In genomic region chr3:149575213-149575961, GRCh38 we compare ENCODE assay signal across 1 cellular context.
A peak's percentile ranks its signal among the peaks of the same experiment; 100 is the strongest.
TF ChIP-seq lines count a peak whose summit lies in the region.

No MANE protein-coding gene starts in this region.

TF ChIP-seq in HEK293, 187 proteins besides CTCF, POLR2A, EP300 and RAD21 (continued from another document and continues in another):
- TF ChIP-seq ZSCAN18 (tag by site-specific recombination; IDR thresholded peaks at IDR 0.05), result no peak
- no peak for TF ChIP-seq ZNF292 (tag by site-specific recombination; IDR thresholded peaks at IDR 0.05; ENCODE audit: borderline replicate concordance, low read depth)
- TF ChIP-seq, protein P1, sequence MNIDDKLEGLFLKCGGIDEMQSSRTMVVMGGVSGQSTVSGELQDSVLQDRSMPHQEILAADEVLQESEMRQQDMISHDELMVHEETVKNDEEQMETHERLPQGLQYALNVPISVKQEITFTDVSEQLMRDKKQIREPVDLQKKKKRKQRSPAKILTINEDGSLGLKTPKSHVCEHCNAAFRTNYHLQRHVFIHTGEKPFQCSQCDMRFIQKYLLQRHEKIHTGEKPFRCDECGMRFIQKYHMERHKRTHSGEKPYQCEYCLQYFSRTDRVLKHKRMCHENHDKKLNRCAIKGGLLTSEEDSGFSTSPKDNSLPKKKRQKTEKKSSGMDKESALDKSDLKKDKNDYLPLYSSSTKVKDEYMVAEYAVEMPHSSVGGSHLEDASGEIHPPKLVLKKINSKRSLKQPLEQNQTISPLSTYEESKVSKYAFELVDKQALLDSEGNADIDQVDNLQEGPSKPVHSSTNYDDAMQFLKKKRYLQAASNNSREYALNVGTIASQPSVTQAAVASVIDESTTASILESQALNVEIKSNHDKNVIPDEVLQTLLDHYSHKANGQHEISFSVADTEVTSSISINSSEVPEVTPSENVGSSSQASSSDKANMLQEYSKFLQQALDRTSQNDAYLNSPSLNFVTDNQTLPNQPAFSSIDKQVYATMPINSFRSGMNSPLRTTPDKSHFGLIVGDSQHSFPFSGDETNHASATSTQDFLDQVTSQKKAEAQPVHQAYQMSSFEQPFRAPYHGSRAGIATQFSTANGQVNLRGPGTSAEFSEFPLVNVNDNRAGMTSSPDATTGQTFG (tag by site-specific recombination; IDR thresholded peaks at IDR 0.05; ENCODE audit: borderline replicate concordance), result no peak
- TF ChIP-seq SCRT2 (tag by site-specific recombination; IDR thresholded peaks at IDR 0.05), result no peak
- TF ChIP-seq ZNF221 (tag by site-specific recombination; IDR thresholded peaks at IDR 0.05; ENCODE audit: borderline replicate concordance), result no peak
- no peak for TF ChIP-seq ZNF248 (tag by site-specific recombination; IDR thresholded peaks at IDR 0.05)
- TF ChIP-seq, protein P2, sequence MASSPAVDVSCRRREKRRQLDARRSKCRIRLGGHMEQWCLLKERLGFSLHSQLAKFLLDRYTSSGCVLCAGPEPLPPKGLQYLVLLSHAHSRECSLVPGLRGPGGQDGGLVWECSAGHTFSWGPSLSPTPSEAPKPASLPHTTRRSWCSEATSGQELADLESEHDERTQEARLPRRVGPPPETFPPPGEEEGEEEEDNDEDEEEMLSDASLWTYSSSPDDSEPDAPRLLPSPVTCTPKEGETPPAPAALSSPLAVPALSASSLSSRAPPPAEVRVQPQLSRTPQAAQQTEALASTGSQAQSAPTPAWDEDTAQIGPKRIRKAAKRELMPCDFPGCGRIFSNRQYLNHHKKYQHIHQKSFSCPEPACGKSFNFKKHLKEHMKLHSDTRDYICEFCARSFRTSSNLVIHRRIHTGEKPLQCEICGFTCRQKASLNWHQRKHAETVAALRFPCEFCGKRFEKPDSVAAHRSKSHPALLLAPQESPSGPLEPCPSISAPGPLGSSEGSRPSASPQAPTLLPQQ (tag by site-specific recombination; IDR thresholded peaks at IDR 0.05), result peak; percentile 59; the same call in 1 of the 2 replicates
- no peak for TF ChIP-seq ZBTB7A (tag by site-specific recombination; IDR thresholded peaks at IDR 0.05; ENCODE audit: low read depth)
- TF ChIP-seq ZNF48 (tag by site-specific recombination; IDR thresholded peaks at IDR 0.05), result no peak
- TF ChIP-seq ZNF112 (tag by site-specific recombination; IDR thresholded peaks at IDR 0.05), result no peak
- TF ChIP-seq ZNF37A (tag by site-specific recombination; IDR thresholded peaks at IDR 0.05), result no peak
- no peak for TF ChIP-seq SALL2 (tag by site-specific recombination; IDR thresholded peaks at IDR 0.05; ENCODE audit: borderline replicate concordance)
- TF ChIP-seq ZNF521 (tag by site-specific recombination; IDR thresholded peaks at IDR 0.05), result no peak
- TF ChIP-seq, protein P3, sequence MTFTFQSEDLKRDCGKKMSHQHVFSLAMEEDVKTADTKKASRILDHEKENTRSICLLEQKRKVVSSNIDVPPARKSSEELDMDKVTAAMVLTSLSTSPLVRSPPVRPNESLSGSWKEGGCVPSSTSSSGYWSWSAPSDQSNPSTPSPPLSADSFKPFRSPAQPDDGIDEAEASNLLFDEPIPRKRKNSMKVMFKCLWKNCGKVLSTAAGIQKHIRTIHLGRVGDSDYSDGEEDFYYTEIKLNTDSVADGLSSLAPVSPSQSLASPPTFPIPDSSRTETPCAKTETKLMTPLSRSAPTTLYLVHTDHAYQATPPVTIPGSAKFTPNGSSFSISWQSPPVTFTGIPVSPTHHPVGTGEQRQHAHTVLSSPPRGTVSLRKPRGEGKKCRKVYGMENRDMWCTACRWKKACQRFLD (tag by site-specific recombination; IDR thresholded peaks at IDR 0.05), result no peak
- no peak for TF ChIP-seq ZNF658 (tag by site-specific recombination; IDR thresholded peaks at IDR 0.05)
- no peak for TF ChIP-seq TRIM28 (IDR thresholded peaks at IDR 0.05; ENCODE audit: borderline replicate concordance, low read length)
- TF ChIP-seq ZNF26 (tag by site-specific recombination; IDR thresholded peaks at IDR 0.05), result no peak
- TF ChIP-seq OSR2 (tag by site-specific recombination; IDR thresholded peaks at IDR 0.05), result peak; percentile 96
- no peak for TF ChIP-seq ZNF747 (tag by site-specific recombination; IDR thresholded peaks at IDR 0.05)
- TF ChIP-seq ZNF132 (tag by site-specific recombination; IDR thresholded peaks at IDR 0.05; ENCODE audit: borderline replicate concordance), result no peak
- no peak for TF ChIP-seq ZNF664 (tag by site-specific recombination; IDR thresholded peaks at IDR 0.05)
- TF ChIP-seq ZNF629 (tag by site-specific recombination; IDR thresholded peaks at IDR 0.05), result peak; percentile 15
- TF ChIP-seq ZNF121 (tag by site-specific recombination; IDR thresholded peaks at IDR 0.05), result no peak
- TF ChIP-seq, protein P4, sequence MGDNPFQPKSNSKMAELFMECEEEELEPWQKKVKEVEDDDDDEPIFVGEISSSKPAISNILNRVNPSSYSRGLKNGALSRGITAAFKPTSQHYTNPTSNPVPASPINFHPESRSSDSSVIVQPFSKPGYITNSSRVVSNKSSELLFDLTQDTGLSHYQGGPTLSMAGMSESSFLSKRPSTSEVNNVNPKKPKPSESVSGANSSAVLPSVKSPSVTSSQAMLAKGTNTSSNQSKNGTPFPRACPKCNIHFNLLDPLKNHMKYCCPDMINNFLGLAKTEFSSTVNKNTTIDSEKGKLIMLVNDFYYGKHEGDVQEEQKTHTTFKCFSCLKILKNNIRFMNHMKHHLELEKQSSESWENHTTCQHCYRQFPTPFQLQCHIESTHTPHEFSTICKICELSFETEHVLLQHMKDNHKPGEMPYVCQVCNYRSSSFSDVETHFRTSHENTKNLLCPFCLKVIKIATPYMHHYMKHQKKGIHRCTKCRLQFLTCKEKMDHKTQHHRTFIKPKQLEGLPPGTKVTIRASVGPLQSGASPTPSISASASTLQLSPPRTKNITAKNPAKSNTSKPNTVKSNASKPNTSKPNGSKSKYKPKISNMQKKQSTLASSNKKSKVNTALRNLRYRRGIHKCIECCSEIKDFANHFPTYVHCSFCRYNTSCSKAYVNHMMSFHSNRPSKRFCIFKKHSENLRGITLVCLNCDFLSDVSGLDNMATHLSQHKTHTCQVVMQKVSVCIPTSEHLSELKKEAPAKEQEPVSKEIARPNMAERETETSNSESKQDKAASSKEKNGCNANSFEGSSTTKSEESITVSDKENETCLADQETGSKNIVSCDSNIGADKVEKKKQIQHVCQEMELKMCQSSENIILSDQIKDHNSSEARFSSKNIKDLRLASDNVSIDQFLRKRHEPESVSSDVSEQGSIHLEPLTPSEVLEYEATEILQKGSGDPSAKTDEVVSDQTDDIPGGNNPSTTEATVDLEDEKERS (tag by site-specific recombination; IDR thresholded peaks at IDR 0.05), result no peak
- no peak for TF ChIP-seq ZNF555 (tag by site-specific recombination; conservative IDR thresholded peaks at IDR 0.05)
- no peak for TF ChIP-seq ZXDB (tag by site-specific recombination; IDR thresholded peaks at IDR 0.05)
- TF ChIP-seq ZBTB1 (tag by site-specific recombination; IDR thresholded peaks at IDR 0.05), result no peak
- TF ChIP-seq ZNF560 (tag by site-specific recombination; IDR thresholded peaks at IDR 0.05; ENCODE audit: borderline replicate concordance), result no peak
- peak; percentile 43; the same call in 1 of the 2 replicates for TF ChIP-seq GLIS1 (tag by site-specific recombination; IDR thresholded peaks at IDR 0.05)
- no peak for TF ChIP-seq ZNF211 (tag by site-specific recombination; IDR thresholded peaks at IDR 0.05; ENCODE audit: low read depth)
- TF ChIP-seq ZNF544 (tag by site-specific recombination; IDR thresholded peaks at IDR 0.05), result no peak
- TF ChIP-seq HOXC10 (CRISPR knock-in tag; IDR thresholded peaks at IDR 0.05), result no peak
- TF ChIP-seq ZFHX2 (tag by site-specific recombination; conservative IDR thresholded peaks at IDR 0.05), result no peak
- TF ChIP-seq GFI1B (tag by site-specific recombination; IDR thresholded peaks at IDR 0.05), result no peak
- TF ChIP-seq ZNF394 (tag by site-specific recombination; IDR thresholded peaks at IDR 0.05; ENCODE audit: borderline replicate concordance), result no peak
- no peak for TF ChIP-seq ZNF302 (tag by site-specific recombination; IDR thresholded peaks at IDR 0.05; ENCODE audit: low read depth)
- TF ChIP-seq ZNF585B (tag by site-specific recombination; IDR thresholded peaks at IDR 0.05), result no peak
- TF ChIP-seq ZBTB6 (tag by site-specific recombination; IDR thresholded peaks at IDR 0.05), result no peak
- no peak for TF ChIP-seq ZNF843 (tag by site-specific recombination; IDR thresholded peaks at IDR 0.05)
- TF ChIP-seq ZFP41 (tag by site-specific recombination; IDR thresholded peaks at IDR 0.05; ENCODE audit: borderline replicate concordance), result no peak
- peak; percentile 46; the same call in 1 of the 2 replicates for TF ChIP-seq KLF17 (tag by site-specific recombination; IDR thresholded peaks at IDR 0.05)
- TF ChIP-seq ZFP69B (tag by site-specific recombination; IDR thresholded peaks at IDR 0.05), result peak; percentile 61; the same call in 1 of the 2 replicates
- no peak for TF ChIP-seq ZNF596 (tag by site-specific recombination; IDR thresholded peaks at IDR 0.05)
- TF ChIP-seq ZNF792 (tag by site-specific recombination; IDR thresholded peaks at IDR 0.05), result no peak
- no peak for TF ChIP-seq WT1 (tag by site-specific recombination; IDR thresholded peaks at IDR 0.05)
- no peak for TF ChIP-seq RBAK (tag by site-specific recombination; IDR thresholded peaks at IDR 0.05)
- no peak for TF ChIP-seq ZBTB49 (tag by site-specific recombination; IDR thresholded peaks at IDR 0.05; ENCODE audit: low read depth)
- no peak for TF ChIP-seq ZSCAN30 (tag by site-specific recombination; IDR thresholded peaks at IDR 0.05)
